9 cellular contexts compared by ENCODE assay signal in the genomic region with DNA sequence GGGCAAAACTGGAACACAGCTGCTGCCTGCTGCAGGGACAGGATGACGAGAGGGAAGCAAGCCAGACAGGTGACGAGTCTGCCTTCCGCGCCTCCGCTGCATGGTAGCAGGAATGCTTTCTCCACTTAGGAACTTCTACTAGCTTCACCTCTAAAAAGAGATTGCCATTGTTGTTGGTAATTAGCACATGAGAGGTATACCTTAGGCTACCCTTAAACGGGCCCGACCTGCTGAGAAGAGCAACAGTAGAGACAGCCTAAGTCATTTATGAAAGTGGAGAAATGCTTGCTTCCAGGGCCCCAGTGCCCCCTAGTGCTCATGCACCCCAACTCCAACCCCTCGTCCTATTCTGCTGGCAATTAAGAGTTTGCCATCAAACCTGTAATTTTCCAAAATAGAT.
DNase-seq lines count a peak whose midpoint lies in the region; FAIRE-seq and TF ChIP-seq lines count a peak whose summit lies in the region.
"Had no signal": no experiment of that assay in that cellular context is flagged by ENCODE, and none has a peak within 500 bp of the region (broad histone marks: within the 10 kb centered on the region; RNA-seq: fewer than 3 reads in every experiment).

No MANE protein-coding gene starts in this region.

- H3K4me3 ChIP-seq in Jurkat, Clone E6-1 (ENCODE audit: low read length): no peak overlapping the region
- no peak overlapping the region for H3K4me3 ChIP-seq in tibial artery
- no peak overlapping the region for H3K4me3 ChIP-seq in coronary artery
- H3K4me3 ChIP-seq: lung had no signal

- no peak for FAIRE-seq in RCC 7860 (lab: Jason Lieb, UNC)

- H3K27ac ChIP-seq in tibial artery: no peak overlapping the region
- no peak overlapping the region for H3K27ac ChIP-seq in coronary artery

- TF ChIP-seq CTCF in tibial artery (IDR thresholded peaks at IDR 0.05): peak; percentile 15 to 28
- TF ChIP-seq CTCF in coronary artery (IDR thresholded peaks at IDR 0.05): no peak

- H3K4me1 ChIP-seq in tibial artery: no peaks in the 10 kb centered on the region

- no peaks in the 10 kb centered on the region for H3K36me3 ChIP-seq in tibial artery

- DNase-seq in ELR (ENCODE audit: low read depth) (peak; percentile 63), iPS DF 19.7 (ENCODE audit: low read depth, low spot score) (peak; percentile 88), tibial artery (no peak), coronary artery (ENCODE audit: low spot score) (no peak), DMS79 treated with DMSO at 0.1 percent for 48 hours (lab: John Stamatoyannopoulos, UW) (no peak), RCC 7860 (ENCODE audit: low spot score) (no peak)
- peak; percentile 16 for DNase-seq in Jurkat, Clone E6-1 (ENCODE audit: low read depth, low spot score)
- peak; percentile 43 for DNase-seq in activated CD8-positive, alpha-beta memory T cell treated with anti-CD3 and anti-CD28 coated beads, Interleukin-2, amount 50 U/mL, for 4 hours

- H3K9me3 ChIP-seq in tibial artery: no peaks in the 10 kb centered on the region

- H3K27me3 ChIP-seq in tibial artery: no peaks in the 10 kb centered on the region

- intact Hi-C loops in tibial artery (cut with DNase I; ENCODE audit: low total_unique reads): no loop called here

Comparison
In these comparisons a context has a peak if more than half of its experiments do, and no peak if none do; other contexts are left out.
1. DNase-seq: peak in ELR (single experiment), Jurkat, Clone E6-1 (single experiment), activated CD8-positive, alpha-beta memory T cell treated with anti-CD3 and anti-CD28 coated beads, Interleukin-2, amount 50 U/mL, for 4 hours (single experiment) and iPS DF 19.7 (single experiment); none in tibial artery (0 of 2), coronary artery (single experiment), DMS79 treated with DMSO at 0.1 percent for 48 hours (single experiment) and RCC 7860 (single experiment).